18 cellular contexts compared by ENCODE assay signal in genomic region chr7:103799298-103799697, GRCh38.
DNase-seq lines count a peak whose midpoint lies in the region; ATAC-seq, FAIRE-seq and TF ChIP-seq lines count a peak whose summit lies in the region.
"Had no signal": no experiment of that assay in that cellular context is flagged by ENCODE, and none has a peak within 500 bp of the region (broad histone marks: within the 10 kb centered on the region; RNA-seq: fewer than 3 reads in every experiment).

No MANE protein-coding gene starts in this region.

- SMC1A ChIA-PET in GM12878 (lab: Charles Lee; ENCODE audit: uncharacterized antibody, unreplicated experiment): no interaction called here

- ATAC-seq in GM18867 (IDR thresholded peaks at IDR 0.05; ENCODE audit: unreplicated experiment): peak; percentile 55
- peak; percentile 49 for ATAC-seq in GM21515 (IDR thresholded peaks at IDR 0.05; ENCODE audit: unreplicated experiment)
- peak; percentile 72 for ATAC-seq in GM12878
- ATAC-seq in HG03175 (IDR thresholded peaks at IDR 0.05; ENCODE audit: unreplicated experiment): no peak
- ATAC-seq: GM23338, HepG2 had no signal

- no peak for TF ChIP-seq POLR2A in GM12878 (IDR thresholded peaks at IDR 0.05; ENCODE audit: low read depth, low read length)

- no peaks in the 10 kb centered on the region for H3K4me1 ChIP-seq in GM12878 (ENCODE audit: control insufficient read depth, insufficient read depth, low read length)
- H3K4me1 ChIP-seq: BLaER1 had no signal

- H3K27me3 ChIP-seq in GM12878 (replicated peaks in 1 of 2; ENCODE audit: control insufficient read depth in 2 of 2, insufficient read depth in 2 of 2, low read length in 1 of 2): no peaks in the 10 kb centered on the region
- H3K27me3 ChIP-seq: BLaER1 had no signal

- H3K79me2 ChIP-seq in GM12878 (ENCODE audit: control insufficient read depth, insufficient read depth, low read length): no peaks in the 10 kb centered on the region

- TF ChIP-seq CTCF in GM12878 (IDR thresholded peaks at IDR 0.05 in 2 of 3, conservative IDR thresholded peaks at IDR 0.05 in 1 of 3; ENCODE audit: control insufficient read depth in 2 of 3, extremely low read depth in 1 of 3, insufficient read depth in 1 of 3, low read depth in 3 of 3, low read length in 3 of 3) (no peak), D721Med (IDR thresholded peaks at IDR 0.05; ENCODE audit: insufficient read depth, missing control alignments) (no peak)

- TF ChIP-seq EP300 in GM12878 (IDR thresholded peaks at IDR 0.05; ENCODE audit: borderline replicate concordance in 1 of 2, control insufficient read depth in 1 of 2, low read depth in 2 of 2, low read length in 2 of 2): peak in 1 of 2 experiments; percentile 20; a peak in 1 of 4 replicates

- H3K9ac ChIP-seq in GM12878 (ENCODE audit: control insufficient read depth, insufficient read depth, low read length): no peak overlapping the region
- H3K9ac ChIP-seq: BLaER1 had no signal

- no peaks in the 10 kb centered on the region for H4K20me1 ChIP-seq in GM12878 (ENCODE audit: control insufficient read depth, insufficient read depth)
- H4K20me1 ChIP-seq: BLaER1 had no signal

- FAIRE-seq in GM12878 (lab: Jason Lieb, UNC): no peak
- no peak for FAIRE-seq in D721Med (lab: Jason Lieb, UNC)
- FAIRE-seq: GM19239, H54, HepG2 had no signal

- no TSS peak for BruUV-seq in GM12878 (replicated peaks; lab: Mats Ljungman, UMichigan)

- no peak overlapping the region for H3K4me3 ChIP-seq in GM12878
- H3K4me3 ChIP-seq: BLaER1, GM23338 had no signal

- H3K27ac ChIP-seq in GM12878 (ENCODE audit: control insufficient read depth, insufficient read depth): no peak overlapping the region
- H3K27ac ChIP-seq: BLaER1 had no signal

- H3K4me2 ChIP-seq in GM12878 (ENCODE audit: control insufficient read depth, insufficient read depth): no peak overlapping the region
- H3K4me2 ChIP-seq: BLaER1, GM23338 had no signal

- RAD21 ChIA-PET in GM12878 (lab: Charles Lee; ENCODE audit: unreplicated experiment): no interaction called here

- no peak for TF ChIP-seq RAD21 in GM12878 (IDR thresholded peaks at IDR 0.05; ENCODE audit: insufficient read depth, low read depth, low read length)

- 0% methylated on average over 1 of the region's 1 CpG for WGBS in GM12878 (ENCODE audit: insufficient coverage, insufficient replicate concordance, low lambda C conversion rate, missing lambda C conversion rate)

- CTCF ChIA-PET in GM12878 (lab: Yijun Ruan, JAX): no interaction called here

- intact Hi-C loops in GM12878 (cut with micrococcal nuclease; ENCODE audit: unreplicated experiment): no loop called here

- H3K9me3 ChIP-seq in GM12878 (replicated peaks; ENCODE audit: control insufficient read depth, insufficient read depth, low read length): no peaks in the 10 kb centered on the region
- H3K9me3 ChIP-seq: BLaER1 had no signal

- in situ Hi-C loops in GM12878 (cut with MboI): no loop called here

- DNase-seq in GM12878 (ENCODE audit: low read depth, low spot score) (no peak), NCI-H2196 treated with DMSO at 0.1 percent for 48 hours (lab: John Stamatoyannopoulos, UW; ENCODE audit: unreplicated experiment) (no peak), EL (no peak), D721Med (ENCODE audit: insufficient read length, low spot score) (no peak)
- DNase-seq: 8988T; CD4-positive, alpha-beta memory T cell; GDM1; HCEC 1CT; Kasumi-1; KG1 had no signal

- H2AFZ ChIP-seq in GM12878 (ENCODE audit: control insufficient read depth, low read depth, low read length): no peak overlapping the region
- H2AFZ ChIP-seq: GM23338 had no signal

- H3K36me3 ChIP-seq in GM12878 (ENCODE audit: control insufficient read depth in 2 of 2, insufficient read depth in 2 of 2, low read length in 1 of 2): no peaks in the 10 kb centered on the region
- H3K36me3 ChIP-seq: BLaER1 had no signal

- POLR2A ChIA-PET in GM12878 (lab: Charles Lee): no interaction called here

TF ChIP-seq in GM12878, 131 proteins besides CTCF, POLR2A, EP300 and RAD21:
- TF ChIP-seq MTA2 (IDR thresholded peaks at IDR 0.05; ENCODE audit: low read depth): peak; percentile 34; the same call in 1 of the 2 replicates
- TF ChIP-seq, protein P1, sequence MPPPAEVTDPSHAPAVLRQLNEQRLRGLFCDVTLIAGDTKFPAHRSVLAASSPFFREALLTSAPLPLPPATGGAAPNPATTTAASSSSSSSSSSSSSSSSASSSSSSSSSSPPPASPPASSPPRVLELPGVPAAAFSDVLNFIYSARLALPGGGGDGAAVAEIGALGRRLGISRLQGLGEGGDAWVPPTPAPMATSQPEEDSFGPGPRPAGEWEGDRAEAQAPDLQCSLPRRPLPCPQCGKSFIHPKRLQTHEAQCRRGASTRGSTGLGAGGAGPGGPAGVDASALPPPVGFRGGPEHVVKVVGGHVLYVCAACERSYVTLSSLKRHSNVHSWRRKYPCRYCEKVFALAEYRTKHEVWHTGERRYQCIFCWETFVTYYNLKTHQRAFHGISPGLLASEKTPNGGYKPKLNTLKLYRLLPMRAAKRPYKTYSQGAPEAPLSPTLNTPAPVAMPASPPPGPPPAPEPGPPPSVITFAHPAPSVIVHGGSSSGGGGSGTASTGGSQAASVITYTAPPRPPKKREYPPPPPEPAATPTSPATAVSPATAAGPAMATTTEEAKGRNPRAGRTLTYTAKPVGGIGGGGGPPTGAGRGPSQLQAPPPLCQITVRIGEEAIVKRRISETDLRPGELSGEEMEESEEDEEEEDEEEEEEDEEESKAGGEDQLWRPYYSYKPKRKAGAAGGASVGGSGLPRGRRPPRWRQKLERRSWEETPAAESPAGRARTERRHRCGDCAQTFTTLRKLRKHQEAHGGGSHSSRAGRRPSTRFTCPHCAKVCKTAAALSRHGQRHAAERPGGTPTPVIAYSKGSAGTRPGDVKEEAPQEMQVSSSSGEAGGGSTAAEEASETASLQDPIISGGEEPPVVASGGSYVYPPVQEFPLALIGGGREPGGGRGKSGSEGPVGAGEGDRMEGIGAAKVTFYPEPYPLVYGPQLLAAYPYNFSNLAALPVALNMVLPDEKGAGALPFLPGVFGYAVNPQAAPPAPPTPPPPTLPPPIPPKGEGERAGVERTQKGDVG (CRISPR knock-in tag; IDR thresholded peaks at IDR 0.05): no peak
- peak; percentile 58; the same call in 1 of the 2 replicates for TF ChIP-seq SPI1 (IDR thresholded peaks at IDR 0.05; ENCODE audit: borderline replicate concordance, insufficient read depth, low read depth, low read length)
- 0 out of 2 replicates have a peak, but pooled peaks have one; percentile 27 for TF ChIP-seq IKZF1 (conservative IDR thresholded peaks at IDR 0.05)
- no peak for TF ChIP-seq SMARCA5 (IDR thresholded peaks at IDR 0.05)
- TF ChIP-seq IKZF2 (IDR thresholded peaks at IDR 0.05): peak; percentile 33 to 55; a peak in 2 of 4 replicates
TF ChIP-seq in GM12878: peak in this region for 4.
